In the genomic region with DNA sequence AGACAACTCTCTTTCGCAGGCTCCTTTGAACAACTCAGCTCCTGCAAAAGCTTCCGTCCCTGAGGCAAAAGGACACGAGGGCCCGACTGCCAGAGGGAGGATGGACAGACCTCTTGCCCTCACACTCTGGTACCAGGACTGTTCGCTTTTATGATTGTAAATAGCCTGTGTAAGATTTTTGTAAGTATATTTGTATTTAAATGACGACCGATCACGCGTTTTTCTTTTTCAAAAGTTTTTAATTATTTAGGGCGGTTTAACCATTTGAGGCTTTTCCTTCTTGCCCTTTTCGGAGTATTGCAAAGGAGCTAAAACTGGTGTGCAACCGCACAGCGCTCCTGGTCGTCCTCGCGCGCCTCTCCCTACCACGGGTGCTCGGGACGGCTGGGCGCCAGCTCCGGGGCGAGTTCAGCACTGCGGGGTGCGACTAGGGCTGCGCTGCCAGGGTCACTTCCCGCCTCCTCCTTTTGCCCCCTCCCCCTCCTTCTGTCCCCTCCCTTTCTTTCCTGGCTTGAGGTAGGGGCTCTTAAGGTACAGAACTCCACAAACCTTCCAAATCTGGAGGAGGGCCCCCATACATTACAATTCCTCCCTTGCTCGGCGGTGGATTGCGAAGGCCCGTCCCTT, we compare ENCODE assay signal across 1 cellular context.
TF ChIP-seq lines count a peak whose summit lies in the region.

No MANE protein-coding gene starts in this region.

TF ChIP-seq in H1, 55 proteins besides CTCF, POLR2A, EP300 and RAD21:
- TF ChIP-seq BRCA1 (IDR thresholded peaks at IDR 0.05; ENCODE audit: low read depth, low read length) (no peak), SRF (IDR thresholded peaks at IDR 0.05; ENCODE audit: low read depth, low read length) (no peak), BCL11A (IDR thresholded peaks at IDR 0.05; ENCODE audit: low read depth in 2 of 2, low read length in 2 of 2) (no peak), NANOG (IDR thresholded peaks at IDR 0.05; ENCODE audit: insufficient read depth, low read depth, low read length, poor library complexity, severe bottlenecking) (no peak), CBX8 (IDR thresholded peaks at IDR 0.05; ENCODE audit: borderline replicate concordance, low read depth, low read length) (no peak), SIRT6 (IDR thresholded peaks at IDR 0.05; ENCODE audit: low read length) (no peak), CTBP2 (IDR thresholded peaks at IDR 0.05; ENCODE audit: borderline replicate concordance, insufficient read depth, insufficient read length, low read length) (peak; percentile 69), SUZ12 (IDR thresholded peaks at IDR 0.05; ENCODE audit: low read length) (peak; percentile 3), ZNF274 (IDR thresholded peaks at IDR 0.05; ENCODE audit: borderline replicate concordance, extremely low read depth, low read length) (no peak), JUND (IDR thresholded peaks at IDR 0.05; ENCODE audit: low read length) (no peak), RNF2 (IDR thresholded peaks at IDR 0.05; ENCODE audit: borderline replicate concordance, low read depth, low read length, missing control alignments, poor library complexity, severe bottlenecking) (peak; percentile 64)
